In the genomic region with DNA sequence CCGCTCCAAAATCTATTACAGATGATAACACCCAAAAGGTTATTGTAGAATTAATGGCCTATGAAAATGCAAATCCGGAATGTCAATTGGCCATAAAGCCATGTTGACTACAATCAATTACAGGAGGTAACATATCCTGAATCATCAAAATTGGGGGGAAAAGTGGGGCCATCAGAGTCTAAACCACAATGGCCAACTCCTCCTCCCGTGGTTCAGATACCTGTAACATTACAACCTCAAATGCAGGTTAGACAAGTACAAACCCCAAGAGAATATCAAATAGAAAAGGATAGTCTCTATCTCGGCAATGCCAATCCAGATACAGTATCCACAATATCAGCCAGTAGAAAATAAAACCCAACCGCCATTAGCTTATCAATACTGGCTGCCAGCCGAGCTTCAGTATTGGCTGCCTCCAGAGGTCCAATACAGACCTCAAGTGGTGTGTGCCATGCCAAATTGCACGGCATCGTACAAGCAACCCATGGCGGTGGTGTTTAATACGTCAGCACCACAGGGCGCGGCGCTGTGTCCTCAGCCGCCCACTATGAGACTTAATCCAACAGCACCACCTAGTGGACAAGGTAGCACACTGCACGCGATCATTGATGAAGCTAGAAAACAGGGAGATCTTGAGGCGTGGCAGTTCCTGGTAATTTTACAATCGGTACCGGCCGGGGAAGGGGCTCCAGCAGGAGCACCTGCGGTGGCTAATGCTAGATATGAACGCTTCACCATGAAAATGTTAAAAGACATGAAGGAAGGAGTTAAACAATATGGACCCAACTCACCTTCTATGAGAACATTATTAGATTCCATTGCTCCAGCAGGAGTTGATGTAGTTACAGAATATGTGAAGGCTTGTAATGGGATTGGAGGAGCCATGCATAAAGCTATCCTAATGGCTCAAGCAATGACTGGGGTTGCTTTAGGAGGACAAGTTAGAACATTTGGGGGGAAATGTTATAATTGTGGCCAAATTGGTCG, we compare ENCODE assay signal across 8 cellular contexts. TPM values are rescaled to one million over a fixed set of nuclear protein-coding genes. Genes with fewer than 3 reads are reported as not detected.
A peak's percentile ranks its signal among the peaks of the same experiment; 100 is the strongest.
DNase-seq lines count a peak whose midpoint lies in the region; ATAC-seq and TF ChIP-seq lines count a peak whose summit lies in the region.

No MANE protein-coding gene starts in this region.

- peak; percentile 100 for ATAC-seq in effector memory CD8-positive, alpha-beta T cell (replicated peaks)
- no peak for ATAC-seq in GM21576 (IDR thresholded peaks at IDR 0.05; ENCODE audit: unreplicated experiment)

- no peaks in the 10 kb centered on the region; the same call in 1 of the 2 replicates for H3K36me3 ChIP-seq in ES-I3 (ENCODE audit: insufficient read depth, low read length)

- H3K9me3 ChIP-seq in ES-I3 (ENCODE audit: control insufficient read depth, insufficient read depth, low read length), result no peaks in the 10 kb centered on the region

- peak overlapping the region; percentile 21; the same call in 1 of the 2 replicates for H3K9ac ChIP-seq in ES-I3 (ENCODE audit: low read depth, low read length)

- peak overlapping the region; percentile 14 to 65 for H3K27ac Mint-ChIP-seq in effector memory CD8-positive, alpha-beta T cell
- peak overlapping the region; percentile 3 for H3K27ac Mint-ChIP-seq in mesothelial cell of epicardium

- H3K9me3 Mint-ChIP-seq in effector memory CD8-positive, alpha-beta T cell, result no peaks in the 10 kb centered on the region
- no peaks in the 10 kb centered on the region for H3K9me3 Mint-ChIP-seq in mesothelial cell of epicardium

- H3K4me1 Mint-ChIP-seq in effector memory CD8-positive, alpha-beta T cell (ENCODE audit: low read depth in 2 of 2), result peaks cover 10 to 12% of the 10 kb centered on the region in 2 donors
- H3K4me1 Mint-ChIP-seq in mesothelial cell of epicardium, result peaks cover 11% of the 10 kb centered on the region

- TF ChIP-seq CTCF in mesothelial cell of epicardium (IDR thresholded peaks at IDR 0.05; ENCODE audit: unreplicated experiment), result peak; percentile 98

- peaks cover 5% of the 10 kb centered on the region; the same call in 1 of the 2 replicates for H3K4me1 ChIP-seq in ES-I3 (ENCODE audit: insufficient read depth, low read length)

- H3K27me3 Mint-ChIP-seq in effector memory CD8-positive, alpha-beta T cell, result no peaks in the 10 kb centered on the region
- no peaks in the 10 kb centered on the region for H3K27me3 Mint-ChIP-seq in mesothelial cell of epicardium (ENCODE audit: low read depth)

- peak overlapping the region in 1 of 2 donors; percentile 47 for H3K4me3 Mint-ChIP-seq in effector memory CD8-positive, alpha-beta T cell
- H3K4me3 Mint-ChIP-seq in mesothelial cell of epicardium, result no peak overlapping the region

- peaks cover 24% of the 10 kb centered on the region for H3K36me3 Mint-ChIP-seq in effector memory CD8-positive, alpha-beta T cell (ENCODE audit: insufficient read depth)
- H3K36me3 Mint-ChIP-seq in mesothelial cell of epicardium, result peaks cover 9% of the 10 kb centered on the region

- DNase-seq in HuH-7 (ENCODE audit: low spot score), result peak; percentile 78
- DNase-seq in NOMO-1 treated with dmso at 0.1 percent for 144 hours (lab: John Stamatoyannopoulos, UW; ENCODE audit: unreplicated experiment), result peak; percentile 59
- DNase-seq in activated CD8-positive, alpha-beta memory T cell treated with anti-CD3 and anti-CD28 coated beads for 4 hours (ENCODE audit: low read depth in 2 of 2), result peak; percentile 71 to 76
- DNase-seq in effector memory CD8-positive, alpha-beta T cell, result peak; percentile 86 to 91 (median 87)
- peak in 1 of 2 experiments; percentile 86 for DNase-seq in mesothelial cell of epicardium (ENCODE audit: low spot score in 2 of 2, unreplicated experiment in 2 of 2)
- DNase-seq in stimulated activated CD8-positive, alpha-beta memory T cell treated with anti-CD3 and anti-CD28 coated beads, Interleukin-15, amount 100 ng/mL, for 24 hours (ENCODE audit: low read depth), result peak; percentile 66

RNA-seq across cellular contexts. Expression of gene FLYWCH1, which starts 15.2 kb away (rescaled TPM):
- 25.9 to 29.4 TPM (median 29.0 TPM) in 3 replicates for total RNA-seq in mesothelial cell of epicardium

RNA-seq across cellular contexts. Expression of gene KREMEN2, which starts 37.1 kb away (rescaled TPM):
- total RNA-seq in mesothelial cell of epicardium, result 27.3 to 30.5 TPM (median 29.1 TPM) in 3 replicates

RNA-seq across cellular contexts. Expression of gene PAQR4, which starts 42.2 kb away (rescaled TPM):
- total RNA-seq in mesothelial cell of epicardium, result 8.1 to 10.1 TPM (median 8.9 TPM) in 3 replicates

RNA-seq across cellular contexts. Expression of gene FLYWCH2, which starts 43.9 kb away (rescaled TPM):
- total RNA-seq in mesothelial cell of epicardium, result 26.3 to 28.6 TPM (median 28.3 TPM) in 3 replicates

RNA-seq across cellular contexts. Expression of gene PKMYT1, which starts 53.3 kb away (rescaled TPM):
- total RNA-seq in mesothelial cell of epicardium, result 21.1 to 22.0 TPM (median 21.8 TPM) in 3 replicates
